Comparison of ENCODE assay signal across 1 cellular context in genomic region chr17:41737680-41738023, GRCh38.
TF ChIP-seq lines count a peak whose summit lies in the region.

No MANE protein-coding gene starts in this region.

TF ChIP-seq in SK-N-SH treated with all-trans-retinoic acid at 6 μM for 48 hours, 23 proteins besides CTCF, POLR2A, EP300 and RAD21 (continued from another document):
- no peak for TF ChIP-seq TSHZ2 (CRISPR knock-in tag; IDR thresholded peaks at IDR 0.05)
- no peak for TF ChIP-seq OSR1 (CRISPR knock-in tag; IDR thresholded peaks at IDR 0.05)
- TF ChIP-seq CSRNP3 (CRISPR knock-in tag; IDR thresholded peaks at IDR 0.05), result no peak
- no peak for TF ChIP-seq CSDC2 (CRISPR knock-in tag; IDR thresholded peaks at IDR 0.05)
